8 cellular contexts compared by ENCODE assay signal in the genomic region with DNA sequence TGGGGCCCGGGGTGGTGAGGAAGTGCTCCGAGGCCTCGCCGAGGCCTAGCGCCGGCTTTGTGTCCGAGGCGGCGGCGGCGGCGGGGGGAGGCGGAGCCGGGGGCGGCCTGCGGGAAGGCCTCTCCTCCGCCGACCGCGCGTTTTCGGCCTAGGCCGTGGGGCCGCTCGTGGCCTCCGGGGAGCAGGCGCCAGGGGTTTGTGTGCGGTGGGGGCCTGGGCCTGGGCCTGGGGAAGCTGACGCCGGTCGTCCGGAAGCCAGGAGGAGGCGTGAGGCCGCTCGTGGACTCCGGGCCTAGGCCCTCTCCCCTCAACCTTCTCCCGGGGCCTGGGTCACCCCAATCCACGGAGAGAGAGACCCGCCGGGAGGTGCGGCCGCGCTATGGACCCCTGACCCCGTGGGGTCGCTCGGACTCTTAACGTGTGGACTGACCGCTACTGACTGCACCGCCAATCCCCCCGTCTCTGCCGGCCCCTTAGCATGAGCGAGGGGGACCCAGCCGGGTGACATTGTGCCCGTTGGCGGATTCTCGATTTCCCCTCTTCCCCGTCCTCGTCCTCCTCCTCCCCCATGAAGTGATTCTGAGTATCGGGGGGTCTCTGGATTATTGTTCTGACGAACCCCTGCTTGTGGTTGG.
DNase-seq lines count a peak whose midpoint lies in the region; TF ChIP-seq lines count a peak whose summit lies in the region.

No MANE protein-coding gene starts in this region.

- DNase-seq in ELR (ENCODE audit: low read depth) (peak; percentile 53), NCI-H2171 treated with DMSO at 0.1 percent for 48 hours (lab: John Stamatoyannopoulos, UW) (peak; percentile 29), head of caudate nucleus (peak in 37 of 42 donors; percentile 27 to 72 (median 49)), pons (ENCODE audit: low spot score) (peak; percentile 22), LoVo (ENCODE audit: low spot score) (no peak), NCI-H187 (lab: John Stamatoyannopoulos, UW) (no peak)
- peak; percentile 30 for DNase-seq in activated gamma-delta T cell treated with anti-CD3 and anti-CD28 coated beads, Interleukin-2, amount 50 U/mL, for 16 hours (ENCODE audit: low read depth)

- H3K4me3 ChIP-seq in HEK293 (ENCODE audit: low read depth, low read length) = peak overlapping the region; percentile 99

- H3K4me1 ChIP-seq in HEK293 (ENCODE audit: control insufficient read depth, insufficient read depth, low read length) = peaks cover 12% of the 10 kb centered on the region

- no peaks in the 10 kb centered on the region for H3K9me3 ChIP-seq in HEK293 (ENCODE audit: control insufficient read depth, insufficient read depth, low read depth, low read length)

- POLR2A ChIA-PET in HEK293 (lab: Yijun Ruan, JAX) = no interaction called here

- no peak for TF ChIP-seq CTCF in HEK293 (tag by site-specific recombination; IDR thresholded peaks at IDR 0.05)

- peak overlapping the region; percentile 98 for H3K27ac ChIP-seq in HEK293 (ENCODE audit: extremely low read depth, low read depth, low read length)

- peaks cover 3 to 30% of the 10 kb centered on the region in 2 experiments; a peak in 2 of 3 replicates for H3K36me3 ChIP-seq in HEK293 (ENCODE audit: control insufficient read depth in 2 of 2, insufficient read depth in 1 of 2, low read length in 2 of 2)

- CTCF ChIA-PET in HEK293 (lab: Yijun Ruan, JAX) = interaction anchor here (1.2 to 1.5 kb wide), 2 partner anchors 16 to 23 kb away, joined by 5 read pairs; no protein-coding TSS in a partner anchor

- intact Hi-C loops in head of caudate nucleus (cut with DNase I) = no loop called here

TF ChIP-seq in HEK293, 187 proteins besides CTCF, POLR2A, EP300 and RAD21:
- TF ChIP-seq EGR2 (tag by site-specific recombination; IDR thresholded peaks at IDR 0.05; ENCODE audit: low read depth) (no peak), ZNF560 (tag by site-specific recombination; IDR thresholded peaks at IDR 0.05; ENCODE audit: borderline replicate concordance) (no peak), ZSCAN30 (tag by site-specific recombination; IDR thresholded peaks at IDR 0.05) (peak; percentile 16; the same call in 1 of the 2 replicates)
- TF ChIP-seq, protein P1, sequence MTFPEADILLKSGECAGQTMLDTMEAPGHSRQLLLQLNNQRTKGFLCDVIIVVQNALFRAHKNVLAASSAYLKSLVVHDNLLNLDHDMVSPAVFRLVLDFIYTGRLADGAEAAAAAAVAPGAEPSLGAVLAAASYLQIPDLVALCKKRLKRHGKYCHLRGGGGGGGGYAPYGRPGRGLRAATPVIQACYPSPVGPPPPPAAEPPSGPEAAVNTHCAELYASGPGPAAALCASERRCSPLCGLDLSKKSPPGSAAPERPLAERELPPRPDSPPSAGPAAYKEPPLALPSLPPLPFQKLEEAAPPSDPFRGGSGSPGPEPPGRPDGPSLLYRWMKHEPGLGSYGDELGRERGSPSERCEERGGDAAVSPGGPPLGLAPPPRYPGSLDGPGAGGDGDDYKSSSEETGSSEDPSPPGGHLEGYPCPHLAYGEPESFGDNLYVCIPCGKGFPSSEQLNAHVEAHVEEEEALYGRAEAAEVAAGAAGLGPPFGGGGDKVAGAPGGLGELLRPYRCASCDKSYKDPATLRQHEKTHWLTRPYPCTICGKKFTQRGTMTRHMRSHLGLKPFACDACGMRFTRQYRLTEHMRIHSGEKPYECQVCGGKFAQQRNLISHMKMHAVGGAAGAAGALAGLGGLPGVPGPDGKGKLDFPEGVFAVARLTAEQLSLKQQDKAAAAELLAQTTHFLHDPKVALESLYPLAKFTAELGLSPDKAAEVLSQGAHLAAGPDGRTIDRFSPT (tag by site-specific recombination; IDR thresholded peaks at IDR 0.05) = no peak

Comparison
In these comparisons a context has a peak if more than half of its experiments do, and no peak if none do; other contexts are left out.
1. DNase-seq: peak in ELR (single experiment), NCI-H2171 treated with DMSO at 0.1 percent for 48 hours (single experiment), activated gamma-delta T cell treated with anti-CD3 and anti-CD28 coated beads, Interleukin-2, amount 50 U/mL, for 16 hours (single experiment), head of caudate nucleus (37 of 42) and pons (single experiment); none in LoVo (single experiment) and NCI-H187 (0 of 2).